ENCODE assay signal across 1 cellular context in the genomic region with DNA sequence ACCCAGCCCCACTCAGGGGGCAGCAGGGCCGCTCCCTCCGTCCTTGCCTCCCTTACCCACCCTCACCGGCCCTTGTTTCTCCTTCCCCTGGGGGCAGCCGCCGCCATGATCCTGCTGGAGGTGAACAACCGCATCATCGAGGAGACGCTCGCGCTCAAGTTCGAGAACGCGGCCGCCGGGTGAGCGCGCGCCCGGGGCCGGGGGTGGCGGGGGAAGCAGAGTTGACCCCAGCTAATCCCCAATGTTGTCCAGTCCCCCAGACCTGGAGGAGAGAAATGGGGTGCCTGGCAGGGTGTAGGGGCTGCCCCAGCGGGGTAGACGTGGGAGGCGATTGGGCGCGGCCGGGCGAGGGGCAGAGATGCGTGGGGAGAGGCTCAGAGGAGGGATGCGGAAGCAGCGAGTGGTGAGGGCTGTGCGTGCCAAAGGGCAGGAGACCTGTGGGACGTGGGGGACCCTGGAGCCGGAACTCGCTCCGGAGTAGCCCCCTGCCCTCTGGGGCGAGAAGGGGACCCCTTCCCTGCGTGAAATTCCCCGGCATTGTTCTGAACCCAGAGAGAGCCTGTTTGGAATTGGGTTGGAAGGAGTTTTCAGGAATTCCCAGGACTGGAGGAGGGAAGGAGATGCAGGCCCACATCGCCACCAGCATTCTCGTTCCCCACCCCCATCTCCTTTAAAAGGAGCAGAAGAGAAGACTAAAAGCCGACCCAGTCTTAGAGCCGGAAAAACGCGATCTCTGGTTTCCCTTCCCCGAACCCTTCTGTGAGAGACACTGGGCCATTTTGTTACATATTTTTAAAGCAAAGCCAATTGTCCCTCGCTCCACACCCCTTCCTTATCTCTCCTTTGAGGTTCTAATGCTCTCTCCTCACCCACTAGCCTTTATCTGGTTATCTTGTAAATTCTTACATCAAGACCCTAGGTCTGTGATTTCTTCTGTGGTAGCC.
TF ChIP-seq lines count a peak whose summit lies in the region.

No MANE protein-coding gene starts in this region.

TF ChIP-seq in SK-N-SH, 30 proteins besides CTCF, POLR2A, EP300 and RAD21 (continued from another document):
- TF ChIP-seq, protein P1, sequence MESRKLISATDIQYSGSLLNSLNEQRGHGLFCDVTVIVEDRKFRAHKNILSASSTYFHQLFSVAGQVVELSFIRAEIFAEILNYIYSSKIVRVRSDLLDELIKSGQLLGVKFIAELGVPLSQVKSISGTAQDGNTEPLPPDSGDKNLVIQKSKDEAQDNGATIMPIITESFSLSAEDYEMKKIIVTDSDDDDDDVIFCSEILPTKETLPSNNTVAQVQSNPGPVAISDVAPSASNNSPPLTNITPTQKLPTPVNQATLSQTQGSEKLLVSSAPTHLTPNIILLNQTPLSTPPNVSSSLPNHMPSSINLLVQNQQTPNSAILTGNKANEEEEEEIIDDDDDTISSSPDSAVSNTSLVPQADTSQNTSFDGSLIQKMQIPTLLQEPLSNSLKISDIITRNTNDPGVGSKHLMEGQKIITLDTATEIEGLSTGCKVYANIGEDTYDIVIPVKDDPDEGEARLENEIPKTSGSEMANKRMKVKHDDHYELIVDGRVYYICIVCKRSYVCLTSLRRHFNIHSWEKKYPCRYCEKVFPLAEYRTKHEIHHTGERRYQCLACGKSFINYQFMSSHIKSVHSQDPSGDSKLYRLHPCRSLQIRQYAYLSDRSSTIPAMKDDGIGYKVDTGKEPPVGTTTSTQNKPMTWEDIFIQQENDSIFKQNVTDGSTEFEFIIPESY (IDR thresholded peaks at IDR 0.05; ENCODE audit: borderline replicate concordance, low read depth): no peak
- TF ChIP-seq TEAD4 (IDR thresholded peaks at IDR 0.05; ENCODE audit: borderline replicate concordance, insufficient read depth) (no peak), RFX5 (IDR thresholded peaks at IDR 0.05; ENCODE audit: low read length) (no peak), NFIC (IDR thresholded peaks at IDR 0.05; ENCODE audit: borderline replicate concordance) (no peak)
- TF ChIP-seq, protein P2, sequence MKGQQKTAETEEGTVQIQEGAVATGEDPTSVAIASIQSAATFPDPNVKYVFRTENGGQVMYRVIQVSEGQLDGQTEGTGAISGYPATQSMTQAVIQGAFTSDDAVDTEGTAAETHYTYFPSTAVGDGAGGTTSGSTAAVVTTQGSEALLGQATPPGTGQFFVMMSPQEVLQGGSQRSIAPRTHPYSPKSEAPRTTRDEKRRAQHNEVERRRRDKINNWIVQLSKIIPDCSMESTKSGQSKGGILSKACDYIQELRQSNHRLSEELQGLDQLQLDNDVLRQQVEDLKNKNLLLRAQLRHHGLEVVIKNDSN (IDR thresholded peaks at IDR 0.05; ENCODE audit: borderline replicate concordance, low read depth): no peak
